In the genomic region with DNA sequence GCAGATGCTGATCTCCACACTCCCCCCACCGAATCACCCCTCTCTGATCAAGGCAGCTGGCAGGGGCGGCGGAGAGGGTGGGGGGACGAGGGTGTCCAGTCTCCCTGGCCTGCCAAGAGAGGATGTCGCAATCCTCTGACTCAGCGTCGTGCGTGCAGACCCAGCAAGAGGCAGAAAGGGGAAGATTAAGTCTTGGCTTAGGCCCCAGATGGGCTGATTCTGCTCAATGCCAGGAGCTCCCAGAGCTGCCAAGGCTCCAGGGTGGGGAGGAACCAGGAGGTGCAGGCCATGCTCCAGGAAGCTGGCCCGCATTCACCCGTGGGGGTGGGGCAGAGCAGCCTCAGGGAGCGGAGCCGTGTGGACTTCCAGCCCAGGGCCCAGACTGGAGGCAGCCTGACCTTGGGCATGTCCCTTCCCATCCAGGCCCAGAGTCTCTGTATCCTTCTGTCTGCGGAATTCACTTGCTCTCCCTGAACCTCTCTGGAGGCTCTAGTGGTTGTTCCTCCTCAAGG, we compare ENCODE assay signal across 8 cellular contexts. TPM values are rescaled to one million over a fixed set of nuclear protein-coding genes. Genes with fewer than 3 reads are reported as not detected.
DNase-seq lines count a peak whose midpoint lies in the region; ATAC-seq, FAIRE-seq and TF ChIP-seq lines count a peak whose summit lies in the region.

No MANE protein-coding gene starts in this region.

- H3K27ac ChIP-seq in Peyer's patch (peak overlapping the region; percentile 69 to 99 (median 94)), colonic mucosa (peak overlapping the region; percentile 99), HepG2 (ENCODE audit: extremely low read length, insufficient read depth, low read length) (peak overlapping the region; percentile 73), stomach (peak overlapping the region; percentile 87 to 99 (median 96))

- TF ChIP-seq CTCF in AG10803 (conservative IDR thresholded peaks at IDR 0.05; ENCODE audit: low read length) (no peak), Peyer's patch (IDR thresholded peaks at IDR 0.05) (no peak), colonic mucosa (IDR thresholded peaks at IDR 0.05) (no peak), HepG2 (CRISPR knock-in tag; IDR thresholded peaks at IDR 0.05) (no peak), stomach (IDR thresholded peaks at IDR 0.05) (no peak)

- H3K4me2 ChIP-seq in HepG2 (ENCODE audit: low read depth, low read length): peak overlapping the region; percentile 94

- H3K79me2 ChIP-seq in HepG2 (ENCODE audit: insufficient read depth, low read length): no peaks in the 10 kb centered on the region

- CTCF ChIA-PET in HepG2 (lab: Yijun Ruan, JAX; ENCODE audit: low intra/inter-chr PET ratio, low total read pairs): no interaction called here

- TF ChIP-seq POLR2A in Peyer's patch (IDR thresholded peaks at IDR 0.05) (peak; percentile 58 to 79), HepG2 (IDR thresholded peaks at IDR 0.05; ENCODE audit: insufficient read depth in 1 of 2, low read depth in 2 of 2, low read length in 2 of 2) (peak in 1 of 2 experiments; percentile 28; a peak in 1 of 4 replicates), stomach (IDR thresholded peaks at IDR 0.05) (no peak)

- POLR2A ChIA-PET in HepG2 (lab: Yijun Ruan, JAX): interaction anchor here (0.6 to 4.0 kb wide), 7 partner anchors 13 to 90 kb away, joined by 3 to 45 read pairs (median 8); no protein-coding TSS in a partner anchor

- TF ChIP-seq EP300 in HepG2 (IDR thresholded peaks at IDR 0.05; ENCODE audit: low read depth in 2 of 2, low read length in 2 of 2) (peak; percentile 44 to 61; a peak in 1 of 4 replicates), HepG2 (CRISPR knock-in tag; IDR thresholded peaks at IDR 0.05; ENCODE audit: borderline replicate concordance) (peak; percentile 19; the same call in 1 of the 2 replicates), stomach (IDR thresholded peaks at IDR 0.05) (peak; percentile 90)

- ATAC-seq in HepG2 (peak; percentile 44), GM18861 (IDR thresholded peaks at IDR 0.05; ENCODE audit: unreplicated experiment) (no peak)

- FAIRE-seq in HepG2 (lab: Jason Lieb, UNC): peak; percentile 54

- no peak overlapping the region for H2AFZ ChIP-seq in HepG2 (ENCODE audit: low read length)

- H3K9me3 ChIP-seq in Peyer's patch (no peaks in the 10 kb centered on the region), colonic mucosa (no peaks in the 10 kb centered on the region), HepG2 (ENCODE audit: low read length) (no peaks in the 10 kb centered on the region), stomach (no peaks in the 10 kb centered on the region)

- H3K36me3 ChIP-seq in Peyer's patch (no peaks in the 10 kb centered on the region), colonic mucosa (no peaks in the 10 kb centered on the region), HepG2 (replicated peaks in 1 of 2; ENCODE audit: control insufficient read depth in 1 of 2, insufficient read depth in 2 of 2, low read length in 2 of 2) (no peaks in the 10 kb centered on the region), stomach (no peaks in the 10 kb centered on the region)

- H3K9ac ChIP-seq in colonic mucosa (ENCODE audit: low read depth in 2 of 2, low read length in 2 of 2) (peak overlapping the region; percentile 70 to 91), HepG2 (ENCODE audit: insufficient read depth, low read depth, low read length) (peak overlapping the region; percentile 63)

- no TSS peak for BruUV-seq in HepG2 (replicated peaks; lab: Mats Ljungman, UMichigan)

- H3K27me3 ChIP-seq in Peyer's patch (no peaks in the 10 kb centered on the region), colonic mucosa (no peaks in the 10 kb centered on the region), HepG2 (ENCODE audit: control insufficient read depth in 1 of 2, insufficient read depth in 2 of 2, low read length in 2 of 2) (no peaks in the 10 kb centered on the region), stomach (no peaks in the 10 kb centered on the region)

- DNase-seq in AG10803 (ENCODE audit: low read depth) (peak; percentile 100), HCEC 1CT (peak; percentile 99), Peyer's patch (peak; percentile 60 to 98 (median 96)), colonic mucosa (peak; percentile 99), HepG2 (ENCODE audit: low spot score) (peak; percentile 78), stomach (peak; percentile 98), DMS114 treated with DMSO at 0.1 percent for 48 hours (lab: John Stamatoyannopoulos, UW; ENCODE audit: unreplicated experiment) (no peak)

- no peak for TF ChIP-seq RAD21 in HepG2 (CRISPR knock-in tag; IDR thresholded peaks at IDR 0.05)

- H3K4me3 ChIP-seq in AG10803 (ENCODE audit: low read length) (no peak overlapping the region), Peyer's patch (no peak overlapping the region), colonic mucosa (no peak overlapping the region), HepG2 (replicated peaks in 1 of 3; ENCODE audit: insufficient read depth in 1 of 3, low read depth in 2 of 3, low read length in 3 of 3) (peak overlapping the region; percentile 27 to 72 (median 53); a peak in 5 of 6 replicates), stomach (no peak overlapping the region)

- H3K4me1 ChIP-seq in Peyer's patch: peaks cover 0 to 78% (median 14%) of the 10 kb centered on the region in 4 donors
- H3K4me1 ChIP-seq in colonic mucosa: peaks cover 36% of the 10 kb centered on the region
- H3K4me1 ChIP-seq in HepG2 (ENCODE audit: insufficient read depth, low read length): peaks cover 100% of the 10 kb centered on the region
- peaks cover 70 to 97% (median 83%) of the 10 kb centered on the region in 4 donors for H3K4me1 ChIP-seq in stomach

- intact Hi-C loops in colonic mucosa (cut with DNase I): no loop called here
- intact Hi-C loops in HepG2 (cut with micrococcal nuclease; ENCODE audit: unreplicated experiment): no loop called here
- intact Hi-C loops in stomach (cut with DNase I; ENCODE audit: low total_unique reads): no loop called here

- 0% methylated on average over 9 of the region's 13 CpGs for WGBS in HepG2 (ENCODE audit: low lambda C conversion rate)
- WGBS in stomach, 5 donors: 2 to 11% (median 4%) methylated on average over 6 to 13 of the region's 13 CpGs

- in situ Hi-C loops in HepG2 (cut with HindIII; ENCODE audit: extremely low pct_ligation_motif_present, low pct_unique_long_range_greater_than_20kb): no loop called here

- H4K20me1 ChIP-seq in HepG2 (ENCODE audit: insufficient read depth, low read length): no peaks in the 10 kb centered on the region

RNA-seq across cellular contexts. Expression of a gene that starts 6.6 kb away (rescaled TPM):
- total RNA-seq in Peyer's patch: 100 to 1,000 TPM in 3 of 4 donors, 10 to 100 TPM in 1; 45.4 to 136 (median 119) TPM
- total RNA-seq in colonic mucosa: 10 to 100 TPM; 76.4 to 99.5 TPM
- 2.0 and 4.0 TPM in 2 replicates for total RNA-seq in HepG2 (2016; rRNA removed; fragmentation: Illumina TruSeq; extraction: Trizol)
- total RNA-seq in HepG2 (2016; cell fraction: cytosol; rRNA removed; fragmentation: Illumina TruSeq; extraction: Trizol; ENCODE audit: low read depth): 4.5 and 8.9 TPM in 2 replicates
- total RNA-seq in HepG2 (2016; cell fraction: insoluble cytoplasmic fraction; rRNA removed; fragmentation: Illumina TruSeq; extraction: Trizol): 1.9 and 4.2 TPM in 2 replicates
- 8.2 and 10.1 TPM in 2 replicates for total RNA-seq in HepG2 (2016; cell fraction: membrane; rRNA removed; fragmentation: Illumina TruSeq; extraction: Trizol)
- 3.1 and 4.6 TPM in 2 replicates for total RNA-seq in HepG2 (2016; cell fraction: nucleus; rRNA removed; fragmentation: Illumina TruSeq; extraction: Trizol)
- 2.3 and 2.6 TPM in 2 replicates for polyA plus RNA-seq in HepG2 (2011; rRNA removed)
- polyA plus RNA-seq in HepG2 (2011; cell fraction: cytosol; rRNA removed): 1.8 and 3.4 TPM in 2 replicates
- polyA plus RNA-seq in HepG2 (2011; cell fraction: nucleus; rRNA removed): 23.1 and 29.5 TPM in 2 replicates
- 6.8 and 9.9 TPM in 2 replicates for polyA plus RNA-seq in HepG2 (2012)
- 13.0 TPM in 2 replicates for polyA plus RNA-seq in HepG2 (2016; cell fraction: cytosol; fragmentation: Illumina TruSeq; extraction: Trizol; ENCODE audit: low read depth)
- 8.2 and 12.0 TPM in 2 replicates for polyA plus RNA-seq in HepG2 (2016; cell fraction: insoluble cytoplasmic fraction; fragmentation: Illumina TruSeq; extraction: Trizol; ENCODE audit: low read depth)
- 18.9 and 20.6 TPM in 2 replicates for polyA plus RNA-seq in HepG2 (2016; cell fraction: membrane; fragmentation: Illumina TruSeq; extraction: Trizol; ENCODE audit: low read depth)
- 17.9 and 18.7 TPM in 2 replicates for polyA plus RNA-seq in HepG2 (2016; cell fraction: nucleus; fragmentation: Illumina TruSeq; extraction: Trizol; ENCODE audit: insufficient read depth, low read depth)
- 5.3 and 5.6 TPM in 2 replicates for polyA minus RNA-seq in HepG2 (2011; rRNA and poly(A)+ RNA removed; ENCODE audit: low replicate concordance)
- polyA minus RNA-seq in HepG2 (2011; cell fraction: cytosol; rRNA and poly(A)+ RNA removed): 4.7 and 5.7 TPM in 2 replicates
- 3.2 and 4.1 TPM in 2 replicates for polyA minus RNA-seq in HepG2 (2011; cell fraction: nucleus; rRNA and poly(A)+ RNA removed)
- total RNA-seq in stomach: 100 to 1,000 TPM in 3 of 5 donors, 10 to 100 TPM in 1, 1 to 10 TPM in 1; 4.4 to 322 (median 139) TPM
- polyA plus RNA-seq in stomach: 10 to 100 TPM; 53.5 to 94.1 (median 65.5) TPM

RNA-seq across cellular contexts. Expression of a gene that starts 35.8 kb away (rescaled TPM):
- 100 to 1,000 TPM in 3 of 4 donors, 10 to 100 TPM in 1; 84.2 to 197 (median 132) TPM for total RNA-seq in Peyer's patch
- 10 to 100 TPM; 65.6 to 78.0 TPM for total RNA-seq in colonic mucosa
- total RNA-seq in HepG2 (2016; rRNA removed; fragmentation: Illumina TruSeq; extraction: Trizol): 1.1 and 1.8 TPM in 2 replicates
- 0.81 and 0.97 TPM in 2 replicates for total RNA-seq in HepG2 (2016; cell fraction: cytosol; rRNA removed; fragmentation: Illumina TruSeq; extraction: Trizol; ENCODE audit: low read depth)
- total RNA-seq in HepG2 (2016; cell fraction: insoluble cytoplasmic fraction; rRNA removed; fragmentation: Illumina TruSeq; extraction: Trizol): 0.91 and 1.8 TPM in 2 replicates
- 1.1 and 1.2 TPM in 2 replicates for total RNA-seq in HepG2 (2016; cell fraction: membrane; rRNA removed; fragmentation: Illumina TruSeq; extraction: Trizol)
- total RNA-seq in HepG2 (2016; cell fraction: nucleus; rRNA removed; fragmentation: Illumina TruSeq; extraction: Trizol): 1.6 and 2.7 TPM in 2 replicates
- polyA plus RNA-seq in HepG2 (2011; rRNA removed): 2.6 and 4.3 TPM in 2 replicates
- 1.4 and 2.1 TPM in 2 replicates for polyA plus RNA-seq in HepG2 (2011; cell fraction: cytosol; rRNA removed)
- 13.9 and 14.3 TPM in 2 replicates for polyA plus RNA-seq in HepG2 (2011; cell fraction: nucleus; rRNA removed)
- polyA plus RNA-seq in HepG2 (2012): 1.8 and 2.3 TPM in 2 replicates
- polyA plus RNA-seq in HepG2 (2016; cell fraction: cytosol; fragmentation: Illumina TruSeq; extraction: Trizol; ENCODE audit: low read depth): 0.87 and 0.89 TPM in 2 replicates
- polyA plus RNA-seq in HepG2 (2016; cell fraction: insoluble cytoplasmic fraction; fragmentation: Illumina TruSeq; extraction: Trizol; ENCODE audit: low read depth): 1.1 and 1.9 TPM in 2 replicates
- polyA plus RNA-seq in HepG2 (2016; cell fraction: membrane; fragmentation: Illumina TruSeq; extraction: Trizol; ENCODE audit: low read depth): 0.50 and 0.61 TPM in 2 replicates
- 4.5 and 5.6 TPM in 2 replicates for polyA plus RNA-seq in HepG2 (2016; cell fraction: nucleus; fragmentation: Illumina TruSeq; extraction: Trizol; ENCODE audit: insufficient read depth, low read depth)
- polyA minus RNA-seq in HepG2 (2011; rRNA and poly(A)+ RNA removed; ENCODE audit: low replicate concordance): 0.33 and 11.2 TPM in 2 replicates
- polyA minus RNA-seq in HepG2 (2011; cell fraction: cytosol; rRNA and poly(A)+ RNA removed): 1.4 and 2.2 TPM in 2 replicates
- 3.9 and 5.8 TPM in 2 replicates for polyA minus RNA-seq in HepG2 (2011; cell fraction: nucleus; rRNA and poly(A)+ RNA removed)
- total RNA-seq in stomach: 100 to 1,000 TPM in 1 of 5 donors, 10 to 100 TPM in 4; 13.2 to 178 (median 57.2) TPM
- polyA plus RNA-seq in stomach: 10 to 100 TPM; 23.3 to 50.9 (median 27.4) TPM

RNA-seq across cellular contexts. Expression of a gene that starts 42.9 kb away (rescaled TPM):
- total RNA-seq in Peyer's patch: not detected
- under 1 TPM in 1 of 2 donors, not detected in 1; 0.52 TPM for total RNA-seq in colonic mucosa
- not detected in 2 replicates for total RNA-seq in HepG2 (2016; rRNA removed; fragmentation: Illumina TruSeq; extraction: Trizol)
- total RNA-seq in HepG2 (2016; cell fraction: cytosol; rRNA removed; fragmentation: Illumina TruSeq; extraction: Trizol; ENCODE audit: low read depth): not detected in 2 replicates
- total RNA-seq in HepG2 (2016; cell fraction: insoluble cytoplasmic fraction; rRNA removed; fragmentation: Illumina TruSeq; extraction: Trizol): not detected in 2 replicates
- total RNA-seq in HepG2 (2016; cell fraction: membrane; rRNA removed; fragmentation: Illumina TruSeq; extraction: Trizol): not detected in 2 replicates
- total RNA-seq in HepG2 (2016; cell fraction: nucleus; rRNA removed; fragmentation: Illumina TruSeq; extraction: Trizol): not detected in 2 replicates
- polyA plus RNA-seq in HepG2 (2011; rRNA removed): not detected in 2 replicates
- not detected in 2 replicates for polyA plus RNA-seq in HepG2 (2011; cell fraction: cytosol; rRNA removed)
- polyA plus RNA-seq in HepG2 (2011; cell fraction: nucleus; rRNA removed): not detected in 2 replicates
- polyA plus RNA-seq in HepG2 (2012): not detected in 2 replicates
- not detected in 2 replicates for polyA plus RNA-seq in HepG2 (2016; cell fraction: cytosol; fragmentation: Illumina TruSeq; extraction: Trizol; ENCODE audit: low read depth)
- polyA plus RNA-seq in HepG2 (2016; cell fraction: insoluble cytoplasmic fraction; fragmentation: Illumina TruSeq; extraction: Trizol; ENCODE audit: low read depth): not detected in 2 replicates
- not detected in 2 replicates for polyA plus RNA-seq in HepG2 (2016; cell fraction: membrane; fragmentation: Illumina TruSeq; extraction: Trizol; ENCODE audit: low read depth)
- polyA plus RNA-seq in HepG2 (2016; cell fraction: nucleus; fragmentation: Illumina TruSeq; extraction: Trizol; ENCODE audit: insufficient read depth, low read depth): not detected in 2 replicates
- polyA minus RNA-seq in HepG2 (2011; rRNA and poly(A)+ RNA removed; ENCODE audit: low replicate concordance): not detected in 2 replicates
- polyA minus RNA-seq in HepG2 (2011; cell fraction: cytosol; rRNA and poly(A)+ RNA removed): not detected in 2 replicates
- polyA minus RNA-seq in HepG2 (2011; cell fraction: nucleus; rRNA and poly(A)+ RNA removed): not detected in 2 replicates
- total RNA-seq in stomach: not detected
- polyA plus RNA-seq in stomach: not detected

Comparison
In these comparisons a context has a peak if more than half of its experiments do, and no peak if none do; other contexts are left out.
1. H3K4me3 ChIP-seq: peak in HepG2 (3 of 3); none in AG10803 (single experiment), Peyer's patch (0 of 4), colonic mucosa (single experiment) and stomach (0 of 4).
2. POLR2A ChIP-seq: peak in Peyer's patch (2 of 2); none in stomach (0 of 4).
3. Peak in every context shown above with its lines, with median percentiles within 50 percentile points of each other: H3K27ac ChIP-seq.